In the genomic region with DNA sequence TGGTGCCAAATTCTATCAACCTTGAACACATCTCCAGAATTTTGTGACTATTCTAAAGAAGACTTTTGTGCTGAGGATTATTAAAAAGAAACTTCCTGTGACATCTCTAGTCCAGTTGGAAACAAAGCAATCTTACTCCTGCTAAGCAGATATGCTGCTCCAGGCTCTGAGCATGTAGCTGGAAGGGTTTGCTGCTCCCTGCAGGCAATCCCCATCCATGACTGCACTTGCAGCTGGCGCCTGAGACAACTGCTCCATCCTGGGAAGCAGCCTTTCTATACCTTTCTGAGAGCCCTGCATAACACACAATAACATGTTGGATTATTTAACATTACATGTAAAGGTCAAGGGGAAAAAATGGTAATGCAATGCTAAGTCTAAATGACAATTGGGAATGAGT, we compare ENCODE assay signal across 1 cellular context.
TF ChIP-seq lines count a peak whose summit lies in the region.

No MANE protein-coding gene starts in this region.

TF ChIP-seq in WTC11, 78 proteins besides CTCF, POLR2A, EP300 and RAD21 (continued from another document):
- TF ChIP-seq, protein P1, sequence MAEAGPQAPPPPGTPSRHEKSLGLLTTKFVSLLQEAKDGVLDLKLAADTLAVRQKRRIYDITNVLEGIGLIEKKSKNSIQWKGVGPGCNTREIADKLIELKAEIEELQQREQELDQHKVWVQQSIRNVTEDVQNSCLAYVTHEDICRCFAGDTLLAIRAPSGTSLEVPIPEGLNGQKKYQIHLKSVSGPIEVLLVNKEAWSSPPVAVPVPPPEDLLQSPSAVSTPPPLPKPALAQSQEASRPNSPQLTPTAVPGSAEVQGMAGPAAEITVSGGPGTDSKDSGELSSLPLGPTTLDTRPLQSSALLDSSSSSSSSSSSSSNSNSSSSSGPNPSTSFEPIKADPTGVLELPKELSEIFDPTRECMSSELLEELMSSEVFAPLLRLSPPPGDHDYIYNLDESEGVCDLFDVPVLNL (CRISPR knock-in tag; IDR thresholded peaks at IDR 0.05; ENCODE audit: borderline replicate concordance, low read depth): no peak
- no peak for TF ChIP-seq KAT7 (CRISPR knock-in tag; IDR thresholded peaks at IDR 0.05; ENCODE audit: borderline replicate concordance)
- TF ChIP-seq, protein P2, sequence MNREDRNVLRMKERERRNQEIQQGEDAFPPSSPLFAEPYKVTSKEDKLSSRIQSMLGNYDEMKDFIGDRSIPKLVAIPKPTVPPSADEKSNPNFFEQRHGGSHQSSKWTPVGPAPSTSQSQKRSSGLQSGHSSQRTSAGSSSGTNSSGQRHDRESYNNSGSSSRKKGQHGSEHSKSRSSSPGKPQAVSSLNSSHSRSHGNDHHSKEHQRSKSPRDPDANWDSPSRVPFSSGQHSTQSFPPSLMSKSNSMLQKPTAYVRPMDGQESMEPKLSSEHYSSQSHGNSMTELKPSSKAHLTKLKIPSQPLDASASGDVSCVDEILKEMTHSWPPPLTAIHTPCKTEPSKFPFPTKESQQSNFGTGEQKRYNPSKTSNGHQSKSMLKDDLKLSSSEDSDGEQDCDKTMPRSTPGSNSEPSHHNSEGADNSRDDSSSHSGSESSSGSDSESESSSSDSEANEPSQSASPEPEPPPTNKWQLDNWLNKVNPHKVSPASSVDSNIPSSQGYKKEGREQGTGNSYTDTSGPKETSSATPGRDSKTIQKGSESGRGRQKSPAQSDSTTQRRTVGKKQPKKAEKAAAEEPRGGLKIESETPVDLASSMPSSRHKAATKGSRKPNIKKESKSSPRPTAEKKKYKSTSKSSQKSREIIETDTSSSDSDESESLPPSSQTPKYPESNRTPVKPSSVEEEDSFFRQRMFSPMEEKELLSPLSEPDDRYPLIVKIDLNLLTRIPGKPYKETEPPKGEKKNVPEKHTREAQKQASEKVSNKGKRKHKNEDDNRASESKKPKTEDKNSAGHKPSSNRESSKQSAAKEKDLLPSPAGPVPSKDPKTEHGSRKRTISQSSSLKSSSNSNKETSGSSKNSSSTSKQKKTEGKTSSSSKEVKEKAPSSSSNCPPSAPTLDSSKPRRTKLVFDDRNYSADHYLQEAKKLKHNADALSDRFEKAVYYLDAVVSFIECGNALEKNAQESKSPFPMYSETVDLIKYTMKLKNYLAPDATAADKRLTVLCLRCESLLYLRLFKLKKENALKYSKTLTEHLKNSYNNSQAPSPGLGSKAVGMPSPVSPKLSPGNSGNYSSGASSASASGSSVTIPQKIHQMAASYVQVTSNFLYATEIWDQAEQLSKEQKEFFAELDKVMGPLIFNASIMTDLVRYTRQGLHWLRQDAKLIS (CRISPR knock-in tag; IDR thresholded peaks at IDR 0.05; ENCODE audit: borderline replicate concordance): no peak
